In the genomic region with DNA sequence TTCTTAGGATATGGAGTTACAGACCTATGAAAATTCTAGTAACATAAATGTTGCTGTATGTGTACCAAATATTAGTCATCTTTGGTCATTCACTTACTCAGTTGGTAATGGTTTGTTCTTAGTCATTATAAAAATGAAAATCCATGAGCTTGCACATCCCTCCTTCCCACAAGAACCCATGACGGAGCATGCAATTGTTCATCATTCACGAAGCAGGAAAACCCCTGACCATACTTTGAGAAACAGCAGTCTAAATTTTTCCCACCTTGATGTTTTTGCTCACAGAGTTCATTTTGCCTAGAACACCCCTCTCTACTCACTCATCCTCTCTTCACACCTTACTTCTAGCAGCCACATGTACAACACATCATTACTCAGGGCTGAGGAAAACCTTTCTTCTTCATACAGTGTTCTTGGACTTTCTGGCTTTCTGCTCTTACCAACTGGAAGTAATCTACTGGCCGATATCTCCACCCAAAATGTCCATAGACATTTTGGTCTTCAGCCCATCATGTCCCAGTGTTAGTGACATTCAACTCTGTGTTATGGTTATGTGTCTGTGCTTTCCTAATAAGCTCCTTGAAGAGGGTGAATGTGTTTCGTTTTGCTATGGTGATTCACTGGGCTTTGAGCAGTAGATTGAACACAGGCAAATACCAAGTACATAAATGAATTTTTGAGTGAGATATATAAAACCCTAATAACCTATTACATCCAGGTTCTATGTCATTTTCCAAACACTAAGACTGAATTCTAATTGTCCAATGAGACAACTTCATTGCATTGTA, we compare ENCODE assay signal across 11 cellular contexts.
A peak's percentile ranks its signal among the peaks of the same experiment; 100 is the strongest.
DNase-seq lines count a peak whose midpoint lies in the region; ATAC-seq and TF ChIP-seq lines count a peak whose summit lies in the region.
"Had no signal": no experiment of that assay in that cellular context is flagged by ENCODE, and none has a peak within 500 bp of the region (broad histone marks: within the 10 kb centered on the region; RNA-seq: fewer than 3 reads in every experiment).

No MANE protein-coding gene starts in this region.

- WGBS in lower leg skin, 2 donors: 78 to 80% methylated on average over 4 of the region's 4 CpGs
- WGBS in tibial nerve, 2 donors: 86 to 91% methylated on average over 4 of the region's 4 CpGs

- no peak for TF ChIP-seq CTCF in GM10266 (IDR thresholded peaks at IDR 0.05; ENCODE audit: control insufficient read depth, insufficient read depth, low read depth, missing control alignments)
- TF ChIP-seq CTCF in lower leg skin (IDR thresholded peaks at IDR 0.05): no peak
- TF ChIP-seq CTCF in tibial nerve (IDR thresholded peaks at IDR 0.05): no peak

- TF ChIP-seq EP300 in tibial nerve (IDR thresholded peaks at IDR 0.05): no peak

- DNase-seq in GM10266 (ENCODE audit: extremely low spot score): peak; percentile 25
- peak; percentile 31 for DNase-seq in HS-5 (ENCODE audit: low read depth)
- peak; percentile 74 for DNase-seq in fibroblast of peridontal ligament (ENCODE audit: extremely low read depth)
- no peak for DNase-seq in NCI-H2081 (lab: John Stamatoyannopoulos, UW)
- no peak for DNase-seq in NCI-H524 treated with DMSO at 0.1 percent for 48 hours (lab: John Stamatoyannopoulos, UW)
- DNase-seq in lower leg skin (ENCODE audit: low spot score in 2 of 2): no peak
- DNase-seq in tibial nerve (ENCODE audit: low spot score in 2 of 2): no peak
- DNase-seq: esophagus squamous epithelium, GOT3, left lung had no signal

- H3K36me3 ChIP-seq in tibial nerve: no peaks in the 10 kb centered on the region
- H3K36me3 ChIP-seq: esophagus squamous epithelium, left lung had no signal

- H3K9me3 ChIP-seq in tibial nerve: no peaks in the 10 kb centered on the region
- H3K9me3 ChIP-seq: esophagus squamous epithelium, left lung had no signal

- no peaks in the 10 kb centered on the region for H3K4me1 ChIP-seq in tibial nerve
- H3K4me1 ChIP-seq: left lung had no signal

- H3K4me3 ChIP-seq in lower leg skin (ENCODE audit: low read depth, poor library complexity, severe bottlenecking) (no peak overlapping the region), tibial nerve (no peak overlapping the region)
- H3K4me3 ChIP-seq: esophagus squamous epithelium, left lung had no signal

- ATAC-seq in GM19455 (IDR thresholded peaks at IDR 0.05; ENCODE audit: unreplicated experiment): peak; percentile 55
- ATAC-seq: left lung had no signal

- intact Hi-C loops in lower leg skin (cut with DNase I; ENCODE audit: low total_unique reads): no loop called here

- TF ChIP-seq POLR2A in lower leg skin (IDR thresholded peaks at IDR 0.05) (no peak), tibial nerve (IDR thresholded peaks at IDR 0.05) (no peak)

- H3K27me3 ChIP-seq in tibial nerve: no peaks in the 10 kb centered on the region
- H3K27me3 ChIP-seq: esophagus squamous epithelium, left lung had no signal

- no peak overlapping the region for H3K27ac ChIP-seq in tibial nerve
- H3K27ac ChIP-seq: esophagus squamous epithelium, left lung had no signal

Comparison
In these comparisons a context has a peak if more than half of its experiments do, and no peak if none do; other contexts are left out.
1. DNase-seq: peak in GM10266 (single experiment), HS-5 (single experiment) and fibroblast of peridontal ligament (single experiment); none in NCI-H2081 (0 of 2), NCI-H524 treated with DMSO at 0.1 percent for 48 hours (single experiment), lower leg skin (0 of 2) and tibial nerve (0 of 2).